Comparison of ENCODE assay signal across 17 cellular contexts in genomic region chrX:154092371-154092770, GRCh38. TPM values are rescaled to one million over a fixed set of nuclear protein-coding genes. Genes with fewer than 3 reads are reported as not detected.
A peak's percentile ranks its signal among the peaks of the same experiment; 100 is the strongest.
DNase-seq lines count a peak whose midpoint lies in the region; ATAC-seq and TF ChIP-seq lines count a peak whose summit lies in the region.
"Had no signal": no experiment of that assay in that cellular context is flagged by ENCODE, and none has a peak within 500 bp of the region (broad histone marks: within the 10 kb centered on the region; RNA-seq: fewer than 3 reads in every experiment).

No MANE protein-coding gene starts in this region.

- DNase-seq in stimulated activated naive CD8-positive, alpha-beta T cell treated with anti-CD3 and anti-CD28 coated beads, Interleukin-15, Interleukin-2, amounts not matched to agents 100 U/mL and 50 U/mL, for 24 hours = no peak
- no peak for DNase-seq in activated CD8-positive, alpha-beta T cell treated with anti-CD3 and anti-CD28 coated beads, Interleukin-2, amount 10 ng/mL, durations not matched to agents 7 days and 5 days
- DNase-seq in medulla oblongata (ENCODE audit: extremely low spot score) (peak; percentile 9), HPDE6-E6E7 (ENCODE audit: extremely low spot score) (no peak), GM13976 (ENCODE audit: low spot score) (no peak)
- DNase-seq in activated CD4-positive, CD25-positive, alpha-beta regulatory T cell treated with anti-CD3 and anti-CD28 coated beads, Interleukin-2, amount 50 U/mL, for 72 hours = no peak
- DNase-seq: AML-193, amygdala, DMS79, IMR-90, NCI-H1417 treated with DMSO at 0.1 percent for 48 hours, posterior cingulate gyrus had no signal

- peak overlapping the region; percentile 67 for H3K4me3 Mint-ChIP-seq in stimulated activated naive CD8-positive, alpha-beta T cell treated with anti-CD3 and anti-CD28 coated beads, Interleukin-15, Interleukin-2, amounts not matched to agents 100 ng/mL and 50 ng/mL, for 24 hours
- peak overlapping the region; percentile 36 for H3K4me3 Mint-ChIP-seq in activated CD8-positive, alpha-beta T cell treated with anti-CD3 and anti-CD28 coated beads, Interleukin-2, amount 10 ng/mL, durations not matched to agents 7 days and 5 days

- no peaks in the 10 kb centered on the region for H3K27me3 Mint-ChIP-seq in stimulated activated naive CD8-positive, alpha-beta T cell treated with anti-CD3 and anti-CD28 coated beads, Interleukin-15, Interleukin-2, amounts not matched to agents 100 ng/mL and 50 ng/mL, for 24 hours
- H3K27me3 Mint-ChIP-seq in activated CD8-positive, alpha-beta T cell treated with anti-CD3 and anti-CD28 coated beads, Interleukin-2, amount 10 ng/mL, durations not matched to agents 7 days and 5 days (ENCODE audit: low read depth) = no peaks in the 10 kb centered on the region

- no peak for TF ChIP-seq CTCF in GM13976 (IDR thresholded peaks at IDR 0.05; ENCODE audit: borderline replicate concordance, control extremely low read depth, extremely low read depth, insufficient read depth, missing control alignments)

- H3K36me3 Mint-ChIP-seq in stimulated activated naive CD8-positive, alpha-beta T cell treated with anti-CD3 and anti-CD28 coated beads, Interleukin-15, Interleukin-2, amounts not matched to agents 100 ng/mL and 50 ng/mL, for 24 hours (ENCODE audit: low read depth) = peaks cover 39% of the 10 kb centered on the region
- peaks cover 38% of the 10 kb centered on the region for H3K36me3 Mint-ChIP-seq in activated CD8-positive, alpha-beta T cell treated with anti-CD3 and anti-CD28 coated beads, Interleukin-2, amount 10 ng/mL, durations not matched to agents 7 days and 5 days (ENCODE audit: low read depth)

- peak overlapping the region; percentile 84 for H3K27ac Mint-ChIP-seq in stimulated activated naive CD8-positive, alpha-beta T cell treated with anti-CD3 and anti-CD28 coated beads, Interleukin-15, Interleukin-2, amounts not matched to agents 100 ng/mL and 50 ng/mL, for 24 hours
- peak overlapping the region; percentile 50 for H3K27ac Mint-ChIP-seq in activated CD8-positive, alpha-beta T cell treated with anti-CD3 and anti-CD28 coated beads, Interleukin-2, amount 10 ng/mL, durations not matched to agents 7 days and 5 days

- peaks cover 68% of the 10 kb centered on the region for H3K4me1 Mint-ChIP-seq in stimulated activated naive CD8-positive, alpha-beta T cell treated with anti-CD3 and anti-CD28 coated beads, Interleukin-15, Interleukin-2, amounts not matched to agents 100 ng/mL and 50 ng/mL, for 24 hours (ENCODE audit: low read depth)
- H3K4me1 Mint-ChIP-seq in activated CD8-positive, alpha-beta T cell treated with anti-CD3 and anti-CD28 coated beads, Interleukin-2, amount 10 ng/mL, durations not matched to agents 7 days and 5 days (ENCODE audit: low read depth) = peaks cover 50% of the 10 kb centered on the region

- no peak for ATAC-seq in stimulated activated naive CD8-positive, alpha-beta T cell treated with anti-CD3 and anti-CD28 coated beads, Interleukin-15, Interleukin-2, amounts not matched to agents 100 U/mL and 50 U/mL, for 24 hours
- no peak for ATAC-seq in activated CD8-positive, alpha-beta T cell treated with anti-CD3 and anti-CD28 coated beads, Interleukin-2, amount 10 ng/mL, durations not matched to agents 7 days and 5 days
- no peak for ATAC-seq in HG02798 (IDR thresholded peaks at IDR 0.05; ENCODE audit: poor library complexity, unreplicated experiment)

- POLR2A ChIA-PET in activated CD8-positive, alpha-beta T cell treated with anti-CD3 and anti-CD28 coated beads, Interleukin-2, amount 10 ng/mL, durations not matched to agents 7 days and 5 days (lab: Charles Lee) = interaction anchor here (0.9 kb wide), 1 partner anchor 43 kb away, joined by 3 read pairs; no protein-coding TSS in a partner anchor

- in situ Hi-C loops in GM13976 (cut with MboI; ENCODE audit: low sequenced_read_pairs, unreplicated experiment) = no loop called here

- CTCF ChIA-PET in activated CD8-positive, alpha-beta T cell treated with anti-CD3 and anti-CD28 coated beads, Interleukin-2, amount 10 ng/mL, durations not matched to agents 7 days and 5 days (lab: Charles Lee) = interaction anchor here (0.9 to 1.6 kb wide), 6 partner anchors 13 to 255 kb away, joined by 3 to 5 read pairs (median 3); partner anchors contain the start of gene IRAK1

- no peaks in the 10 kb centered on the region for H3K9me3 Mint-ChIP-seq in stimulated activated naive CD8-positive, alpha-beta T cell treated with anti-CD3 and anti-CD28 coated beads, Interleukin-15, Interleukin-2, amounts not matched to agents 100 ng/mL and 50 ng/mL, for 24 hours
- no peaks in the 10 kb centered on the region for H3K9me3 Mint-ChIP-seq in activated CD8-positive, alpha-beta T cell treated with anti-CD3 and anti-CD28 coated beads, Interleukin-2, amount 10 ng/mL, durations not matched to agents 7 days and 5 days (ENCODE audit: insufficient read depth)

RNA-seq across cellular contexts. Expression of gene MECP2, which starts 5.1 kb away (rescaled TPM):
- 10 to 100 TPM; 65.4 to 65.5 TPM for total RNA-seq in activated CD8-positive, alpha-beta T cell treated with anti-CD3 and anti-CD28 coated beads, Interleukin-2, amount 10 ng/mL, durations not matched to agents 7 days and 5 days

RNA-seq across cellular contexts. Expression of gene OPN1LW, which starts 51.7 kb away (rescaled TPM):
- total RNA-seq in activated CD8-positive, alpha-beta T cell treated with anti-CD3 and anti-CD28 coated beads, Interleukin-2, amount 10 ng/mL, durations not matched to agents 7 days and 5 days = not detected
- total RNA-seq: activated CD8-positive, alpha-beta memory T cell treated with anti-CD3 and anti-CD28 coated beads for 36 hours; IMR-90; mesenteric fat pad; NCI-H460 had no signal
